Comparison of ENCODE assay signal across 10 cellular contexts in genomic region chr20:6533828-6534388, GRCh38.
DNase-seq lines count a peak whose midpoint lies in the region; ATAC-seq and TF ChIP-seq lines count a peak whose summit lies in the region.
"Had no signal": no experiment of that assay in that cellular context is flagged by ENCODE, and none has a peak within 500 bp of the region (broad histone marks: within the 10 kb centered on the region; RNA-seq: fewer than 3 reads in every experiment).

No MANE protein-coding gene starts in this region.

- H3K9me3 ChIP-seq in GM23248 (ENCODE audit: low read depth) (no peaks in the 10 kb centered on the region), stomach (no peaks in the 10 kb centered on the region)
- H3K9me3 ChIP-seq: prostate gland had no signal

- no peak overlapping the region for H3K9ac ChIP-seq in GM23248

- 0 out of 2 replicates have a peak overlapping the region, but pooled peaks have one; percentile 0 for H2AFZ ChIP-seq in GM23248

- no peak for TF ChIP-seq POLR2A in stomach (IDR thresholded peaks at IDR 0.05)

- peaks cover 6% of the 10 kb centered on the region; the same call in 1 of the 2 replicates for H3F3A ChIP-seq in GM23248 (ENCODE audit: insufficient read depth)

- H3K27ac Mint-ChIP-seq in brain: peak overlapping the region in 1 of 5 experiments; percentile 50
- no peak overlapping the region for H3K27ac Mint-ChIP-seq in activated naive CD4-positive, alpha-beta T cell treated with anti-CD3 and anti-CD28 coated beads, Interleukin-2, amount 50 U/mL, for 72 hours
- H3K27ac Mint-ChIP-seq: stimulated activated effector memory CD8-positive, alpha-beta T cell treated with anti-CD3 and anti-CD28 coated beads, Interleukin-12 subunit alpha, Interleukin-12 subunit beta, amount 100 ng/mL, for 72 hours had no signal

- H3K27ac ChIP-seq in GM23248: no peak overlapping the region
- peak overlapping the region in 4 of 5 donors; percentile 13 to 75 (median 59) for H3K27ac ChIP-seq in stomach
- H3K27ac ChIP-seq: prostate gland had no signal

- peak overlapping the region; percentile 36 to 66 (median 59) for H3K4me3 Mint-ChIP-seq in brain
- H3K4me3 Mint-ChIP-seq: stimulated activated effector memory CD8-positive, alpha-beta T cell treated with anti-CD3 and anti-CD28 coated beads, Interleukin-12 subunit alpha, Interleukin-12 subunit beta, amount 100 ng/mL, for 72 hours had no signal

- no peak for ATAC-seq in HG02759 (IDR thresholded peaks at IDR 0.05; ENCODE audit: unreplicated experiment)
- no peak for ATAC-seq in activated naive CD4-positive, alpha-beta T cell treated with anti-CD3 and anti-CD28 coated beads, Interleukin-2, amount 50 U/mL, for 72 hours
- no peak for ATAC-seq in GM19397 (IDR thresholded peaks at IDR 0.05; ENCODE audit: unreplicated experiment)
- ATAC-seq: stimulated activated effector memory CD8-positive, alpha-beta T cell treated with anti-CD3 and anti-CD28 coated beads, Interleukin-12 subunit alpha, Interleukin-12 subunit beta, amount 100 ng/mL, for 72 hours had no signal

- H3K36me3 ChIP-seq in GM23248 (ENCODE audit: low read depth) (no peaks in the 10 kb centered on the region), stomach (no peaks in the 10 kb centered on the region)
- H3K36me3 ChIP-seq: prostate gland had no signal

- H3K9me2 ChIP-seq in GM23248 (ENCODE audit: insufficient read depth): no peaks in the 10 kb centered on the region

- peaks cover 12% of the 10 kb centered on the region for H3K4me1 ChIP-seq in GM23248 (ENCODE audit: insufficient read depth)
- peaks cover 0 to 13% (median 2%) of the 10 kb centered on the region in 4 donors for H3K4me1 ChIP-seq in stomach
- H3K4me1 ChIP-seq: prostate gland had no signal

- H3K4me3 ChIP-seq in GM23248 (peak overlapping the region; percentile 60), stomach (peak overlapping the region in 1 of 4 donors; percentile 11)
- H3K4me3 ChIP-seq: prostate gland had no signal

- H3K36me3 Mint-ChIP-seq in brain: no peaks in the 10 kb centered on the region
- no peaks in the 10 kb centered on the region for H3K36me3 Mint-ChIP-seq in activated naive CD4-positive, alpha-beta T cell treated with anti-CD3 and anti-CD28 coated beads, Interleukin-2, amount 50 U/mL, for 72 hours
- H3K36me3 Mint-ChIP-seq: stimulated activated effector memory CD8-positive, alpha-beta T cell treated with anti-CD3 and anti-CD28 coated beads, Interleukin-12 subunit alpha, Interleukin-12 subunit beta, amount 100 ng/mL, for 72 hours had no signal

- H3K79me2 ChIP-seq in GM23248 (ENCODE audit: insufficient read depth): no peaks in the 10 kb centered on the region

- H3K27me3 ChIP-seq in GM23248 (replicated peaks; ENCODE audit: insufficient read depth) (peaks cover 78% of the 10 kb centered on the region), stomach (no peaks in the 10 kb centered on the region)

- H3K4me2 ChIP-seq in GM23248 (ENCODE audit: unreplicated experiment): peak overlapping the region; percentile 74

- intact Hi-C loops in stomach (cut with DNase I; ENCODE audit: low total_unique reads): no loop called here

- H3K27me3 Mint-ChIP-seq in brain: peaks cover 5% of the 10 kb centered on the region

- DNase-seq in GM23248: peak; percentile 73
- DNase-seq in iris pigment epithelial cell (ENCODE audit: low read depth): peak; percentile 98
- DNase-seq in stomach: no peak
- no peak for DNase-seq in activated naive CD4-positive, alpha-beta T cell treated with anti-CD3 and anti-CD28 coated beads, Interleukin-2, amount 50 U/mL, for 72 hours (ENCODE audit: low spot score in 2 of 2)
- DNase-seq in NCI-H345 (lab: John Stamatoyannopoulos, UW): no peak

- TF ChIP-seq EP300 in stomach (IDR thresholded peaks at IDR 0.05): no peak

- 0 to 3% methylated on average over 15 of the region's 15 CpGs for WGBS in GM23248 (ENCODE audit: low coverage in 1 of 2, low lambda C conversion rate in 2 of 2, missing lambda C conversion rate in 2 of 2), 2 experiments
- 49 to 70% (median 65%) methylated on average over 15 of the region's 15 CpGs for WGBS in stomach, 5 donors

- no peaks in the 10 kb centered on the region for H4K20me1 ChIP-seq in GM23248 (ENCODE audit: insufficient read depth)

- TF ChIP-seq CTCF in brain (conservative IDR thresholded peaks at IDR 0.05) (no peak), stomach (IDR thresholded peaks at IDR 0.05) (no peak)

- peaks cover 11% of the 10 kb centered on the region for H3K4me1 Mint-ChIP-seq in brain
- H3K4me1 Mint-ChIP-seq: stimulated activated effector memory CD8-positive, alpha-beta T cell treated with anti-CD3 and anti-CD28 coated beads, Interleukin-12 subunit alpha, Interleukin-12 subunit beta, amount 100 ng/mL, for 72 hours had no signal

- peaks cover 0 to 3% (median 0%) of the 10 kb centered on the region in 5 experiments for H3K9me3 Mint-ChIP-seq in brain
- H3K9me3 Mint-ChIP-seq in activated naive CD4-positive, alpha-beta T cell treated with anti-CD3 and anti-CD28 coated beads, Interleukin-2, amount 50 U/mL, for 72 hours: peaks cover 10 to 15% of the 10 kb centered on the region in 2 donors

- in situ Hi-C loops in GM23248 (cut with MboI): no loop called here

Comparison
In these comparisons a context has a peak if more than half of its experiments do, and no peak if none do; other contexts are left out.
1. DNase-seq: peak in GM23248 (single experiment) and iris pigment epithelial cell (single experiment); none in stomach (single experiment), activated naive CD4-positive, alpha-beta T cell treated with anti-CD3 and anti-CD28 coated beads, Interleukin-2, amount 50 U/mL, for 72 hours (0 of 2) and NCI-H345 (single experiment).